In genomic region chr14:103220134-103220981, GRCh38 we compare ENCODE assay signal across 2 cellular contexts.
TF ChIP-seq lines count a peak whose summit lies in the region.

No MANE protein-coding gene starts in this region.

TF ChIP-seq in A549, 52 proteins besides CTCF, POLR2A, EP300 and RAD21 (continued from another document):
- TF ChIP-seq HMGXB4 (CRISPR knock-in tag; IDR thresholded peaks at IDR 0.05; ENCODE audit: borderline replicate concordance) (no peak), SMC3 (IDR thresholded peaks at IDR 0.05) (no peak), POLR2AphosphoS2 (conservative IDR thresholded peaks at IDR 0.05; ENCODE audit: low read length) (no peak), HOXB5 (CRISPR knock-in tag; IDR thresholded peaks at IDR 0.05) (no peak), REST (IDR thresholded peaks at IDR 0.05) (no peak), SREBF2 (IDR thresholded peaks at IDR 0.05) (no peak), ZNF302 (CRISPR knock-in tag; IDR thresholded peaks at IDR 0.05) (no peak), ESRRA (IDR thresholded peaks at IDR 0.05; ENCODE audit: borderline replicate concordance, low read length) (no peak), HOXA7 (CRISPR knock-in tag; IDR thresholded peaks at IDR 0.05) (no peak), MYC (IDR thresholded peaks at IDR 0.05; ENCODE audit: borderline replicate concordance, low read length) (no peak), HES2 (IDR thresholded peaks at IDR 0.05) (no peak), CHD4 (IDR thresholded peaks at IDR 0.05; ENCODE audit: borderline replicate concordance) (no peak), RFX5 (IDR thresholded peaks at IDR 0.05) (no peak)
TF ChIP-seq in A549: peak in this region for 0.

TF ChIP-seq in WTC11, 78 proteins besides CTCF, POLR2A, EP300 and RAD21 (continued from another document and continues in another):
- peak; percentile 56 for TF ChIP-seq PRDM15 (CRISPR knock-in tag; IDR thresholded peaks at IDR 0.05)
- TF ChIP-seq TP53 (CRISPR knock-in tag; IDR thresholded peaks at IDR 0.05): peak; percentile 35; the same call in 1 of the 2 replicates
- TF ChIP-seq SP1 (CRISPR knock-in tag; conservative IDR thresholded peaks at IDR 0.05): no peak
- no peak for TF ChIP-seq NR2C2 (CRISPR knock-in tag; IDR thresholded peaks at IDR 0.05)
- no peak for TF ChIP-seq JAZF1 (CRISPR knock-in tag; IDR thresholded peaks at IDR 0.05)
- no peak for TF ChIP-seq HMGXB4 (CRISPR knock-in tag; IDR thresholded peaks at IDR 0.05)
- TF ChIP-seq E2F4 (CRISPR knock-in tag; IDR thresholded peaks at IDR 0.05; ENCODE audit: borderline replicate concordance, low read depth): peak; percentile 30; the same call in 1 of the 2 replicates
- no peak for TF ChIP-seq SMAD4 (CRISPR knock-in tag; IDR thresholded peaks at IDR 0.05)
- no peak for TF ChIP-seq ZNF232 (CRISPR knock-in tag; IDR thresholded peaks at IDR 0.05)
- TF ChIP-seq CREB1 (CRISPR knock-in tag; IDR thresholded peaks at IDR 0.05): no peak
- peak; percentile 24; the same call in 1 of the 2 replicates for TF ChIP-seq IRF1 (CRISPR knock-in tag; IDR thresholded peaks at IDR 0.05)
- no peak for TF ChIP-seq EMX1 (CRISPR knock-in tag; IDR thresholded peaks at IDR 0.05)
- 0 out of 2 replicates have a peak, but pooled peaks have one; percentile 50 for TF ChIP-seq NR3C1 (CRISPR knock-in tag; conservative IDR thresholded peaks at IDR 0.05; ENCODE audit: low read depth)
- TF ChIP-seq ARID4B (CRISPR knock-in tag; IDR thresholded peaks at IDR 0.05; ENCODE audit: borderline replicate concordance): no peak
- 0 out of 2 replicates have a peak, but pooled peaks have one; percentile 55 for TF ChIP-seq RELA (CRISPR knock-in tag; IDR thresholded peaks at IDR 0.05; ENCODE audit: borderline replicate concordance)
- no peak for TF ChIP-seq STAT6 (CRISPR knock-in tag; conservative IDR thresholded peaks at IDR 0.05; ENCODE audit: low read depth)
- TF ChIP-seq ATF1 (CRISPR knock-in tag; IDR thresholded peaks at IDR 0.05): no peak
- 0 out of 2 replicates have a peak, but pooled peaks have one; percentile 22 for TF ChIP-seq ZNF317 (CRISPR knock-in tag; IDR thresholded peaks at IDR 0.05; ENCODE audit: borderline replicate concordance, low read depth)
- no peak for TF ChIP-seq E2F5 (CRISPR knock-in tag; IDR thresholded peaks at IDR 0.05)
- TF ChIP-seq JUN (CRISPR knock-in tag; IDR thresholded peaks at IDR 0.05): no peak
- TF ChIP-seq IRF2 (CRISPR knock-in tag; IDR thresholded peaks at IDR 0.05; ENCODE audit: borderline replicate concordance, low read depth): no peak
- no peak for TF ChIP-seq NFATC4 (CRISPR knock-in tag; IDR thresholded peaks at IDR 0.05)
- TF ChIP-seq MAX (CRISPR knock-in tag; IDR thresholded peaks at IDR 0.05): peak; percentile 33; the same call in 1 of the 2 replicates
- TF ChIP-seq ZNF138 (CRISPR knock-in tag; conservative IDR thresholded peaks at IDR 0.05): peak; percentile 6; the same call in 1 of the 2 replicates
- TF ChIP-seq OVOL2 (CRISPR knock-in tag; IDR thresholded peaks at IDR 0.05; ENCODE audit: borderline replicate concordance): no peak
- no peak for TF ChIP-seq ZNF396 (CRISPR knock-in tag; IDR thresholded peaks at IDR 0.05; ENCODE audit: borderline replicate concordance)
- TF ChIP-seq AR (CRISPR knock-in tag; IDR thresholded peaks at IDR 0.05): no peak
- no peak for TF ChIP-seq ZNF671 (CRISPR knock-in tag; IDR thresholded peaks at IDR 0.05)
- TF ChIP-seq KAT7 (CRISPR knock-in tag; IDR thresholded peaks at IDR 0.05; ENCODE audit: borderline replicate concordance): peak; percentile 29; the same call in 1 of the 2 replicates
- TF ChIP-seq SOX15 (CRISPR knock-in tag; IDR thresholded peaks at IDR 0.05): no peak
- TF ChIP-seq ZBTB21 (CRISPR knock-in tag; IDR thresholded peaks at IDR 0.05; ENCODE audit: borderline replicate concordance): no peak
- no peak for TF ChIP-seq ERG (CRISPR knock-in tag; IDR thresholded peaks at IDR 0.05)
